1 cellular context compared by ENCODE assay signal in genomic region chr19:7522072-7522922, GRCh38.
TF ChIP-seq lines count a peak whose summit lies in the region.

MCOLN1 (plus strand) TSS chr19:7522624; CDS start chr19:7522751, 127 bp downstream.

TF ChIP-seq in K562, 482 proteins besides CTCF, POLR2A, EP300 and RAD21 (continued from another document and continues in another):
- TF ChIP-seq ZNF318 (IDR thresholded peaks at IDR 0.05; ENCODE audit: borderline replicate concordance in 1 of 2, low read depth in 1 of 2) (no peak), ZZZ3 (IDR thresholded peaks at IDR 0.05) (0 out of 2 replicates have a peak, but pooled peaks have one; percentile 23), SFPQ (IDR thresholded peaks at IDR 0.05; ENCODE audit: low read depth, low read length) (no peak), ATF6 (CRISPR knock-in tag; IDR thresholded peaks at IDR 0.05) (no peak), XRCC4 (IDR thresholded peaks at IDR 0.05; ENCODE audit: extremely low read depth, insufficient read depth, insufficient read length) (no peak), FOS (IDR thresholded peaks at IDR 0.05; ENCODE audit: extremely low read depth, insufficient read length) (peak; percentile 88), MNT (conservative IDR thresholded peaks at IDR 0.05) (peak; percentile 86 to 95), MXI1 (IDR thresholded peaks at IDR 0.05; ENCODE audit: low read depth, low read length) (peak; percentile 63), ATF3 (IDR thresholded peaks at IDR 0.05) (peak; percentile 39), ATF3 (CRISPR knock-in tag; conservative IDR thresholded peaks at IDR 0.05) (no peak), PYGO2 (tag; IDR thresholded peaks at IDR 0.05) (no peak), HOMEZ (CRISPR knock-in tag; IDR thresholded peaks at IDR 0.05) (no peak; the same call in 1 of the 2 replicates), RB1 (IDR thresholded peaks at IDR 0.05; ENCODE audit: low read depth) (peak; percentile 97), SUPT5H (IDR thresholded peaks at IDR 0.05) (no peak; the same call in 1 of the 2 replicates), HES1 (IDR thresholded peaks at IDR 0.05; ENCODE audit: low read depth) (peak; percentile 13; the same call in 1 of the 2 replicates), ZNF143 (CRISPR knock-in tag; IDR thresholded peaks at IDR 0.05) (peak; percentile 65; the same call in 1 of the 2 replicates), TFAM (CRISPR knock-in tag; conservative IDR thresholded peaks at IDR 0.05) (no peak), SMC3 (conservative IDR thresholded peaks at IDR 0.05; ENCODE audit: insufficient read depth, low read depth, low read length) (0 out of 2 replicates have a peak, but pooled peaks have one; percentile 11), TFAP4 (CRISPR knock-in tag; IDR thresholded peaks at IDR 0.05; ENCODE audit: borderline replicate concordance) (peak; percentile 99), CC2D1A (IDR thresholded peaks at IDR 0.05) (peak; percentile 51; the same call in 1 of the 2 replicates), FIP1L1 (IDR thresholded peaks at IDR 0.05; ENCODE audit: low read depth, low read length, poor library complexity, severe bottlenecking) (peak; percentile 77), JUN (IDR thresholded peaks at IDR 0.05; ENCODE audit: borderline replicate concordance, low read depth, low read length) (peak; percentile 88; the same call in 1 of the 2 replicates), JUN (CRISPR knock-in tag; IDR thresholded peaks at IDR 0.05; ENCODE audit: borderline replicate concordance) (0 out of 2 replicates have a peak, but pooled peaks have one; percentile 73), SNRNP70 (optimal IDR thresholded peaks at IDR 0.05; ENCODE audit: low read depth, low read length) (no peak), ZNF134 (CRISPR knock-in tag; conservative IDR thresholded peaks at IDR 0.05) (0 out of 2 replicates have a peak, but pooled peaks have one; percentile 6), ZFP91 (CRISPR knock-in tag; IDR thresholded peaks at IDR 0.05) (peak; percentile 93), ZNF146 (CRISPR knock-in tag; IDR thresholded peaks at IDR 0.05; ENCODE audit: unreplicated experiment) (no peak), HCFC1 (IDR thresholded peaks at IDR 0.05; ENCODE audit: low read depth, low read length) (peak; percentile 70), SIN3A (IDR thresholded peaks at IDR 0.05; ENCODE audit: borderline replicate concordance in 2 of 2, control insufficient read depth in 1 of 2, low read depth in 2 of 2, low read length in 2 of 2) (peak; percentile 92 to 99), ZNF263 (CRISPR knock-in tag; IDR thresholded peaks at IDR 0.05; ENCODE audit: borderline replicate concordance) (peak; percentile 63; the same call in 1 of the 2 replicates), KDM2B (CRISPR knock-in tag; IDR thresholded peaks at IDR 0.05) (peak; percentile 18; the same call in 1 of the 2 replicates), MYC (IDR thresholded peaks at IDR 0.05; ENCODE audit: low read depth, low read length) (peak; percentile 67; the same call in 1 of the 2 replicates), MYC (CRISPR knock-in tag; IDR thresholded peaks at IDR 0.05; ENCODE audit: borderline replicate concordance, low read depth) (no peak), MCM2 (IDR thresholded peaks at IDR 0.05; ENCODE audit: low read depth) (no peak), MIER1 (IDR thresholded peaks at IDR 0.05; ENCODE audit: low read depth) (peak; percentile 20; the same call in 1 of the 2 replicates), HDAC2 (IDR thresholded peaks at IDR 0.05) (peak; percentile 65; the same call in 1 of the 2 replicates), ARHGAP35 (IDR thresholded peaks at IDR 0.05; ENCODE audit: partially characterized antibody) (no peak), OTX1 (CRISPR knock-in tag; IDR thresholded peaks at IDR 0.05) (peak; percentile 85), HNRNPH1 (optimal IDR thresholded peaks at IDR 0.05; ENCODE audit: low read depth, low read length) (no peak)
